In the genomic region with DNA sequence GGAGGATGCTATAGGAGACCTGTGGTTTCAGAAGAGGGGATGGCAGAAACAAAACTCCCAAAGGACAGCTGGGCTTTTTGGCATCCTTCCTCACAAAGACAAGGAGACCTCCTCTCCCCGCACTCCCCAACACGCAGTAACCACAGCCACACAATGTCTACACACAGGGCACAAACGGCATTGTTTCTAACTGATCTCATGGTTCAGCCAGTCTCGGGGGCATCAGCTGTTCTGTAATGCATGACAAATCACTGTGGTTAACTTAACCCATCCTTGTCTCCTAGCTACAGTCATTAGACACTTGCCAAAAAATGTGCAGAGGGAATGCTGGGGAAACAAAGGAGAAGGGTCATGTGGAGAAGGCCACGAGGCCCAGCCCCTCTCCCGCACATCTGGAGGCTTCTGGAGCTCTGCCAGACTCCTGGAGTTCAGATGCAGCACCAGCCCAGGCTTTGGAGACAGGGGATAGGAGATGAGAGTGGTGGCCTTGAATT, we compare ENCODE assay signal across 8 cellular contexts. TPM values are rescaled to one million over a fixed set of nuclear protein-coding genes. Genes with fewer than 3 reads are reported as not detected.
DNase-seq lines count a peak whose midpoint lies in the region; ATAC-seq and TF ChIP-seq lines count a peak whose summit lies in the region.

No MANE protein-coding gene starts in this region.

- peak; percentile 39 for ATAC-seq in activated CD4-positive, alpha-beta T cell treated with anti-CD3 and anti-CD28 coated beads for 36 hours
- ATAC-seq in left ventricle myocardium superior = peak; percentile 67

- DNase-seq in activated CD4-positive, alpha-beta T cell treated with anti-CD3 and anti-CD28 coated beads for 36 hours = no peak
- DNase-seq in activated CD4-positive, alpha-beta T cell treated with anti-CD3 and anti-CD28 coated beads, Interleukin-2, amount 50 U/mL, for 4 hours = no peak
- DNase-seq in T1000 (lab: John Stamatoyannopoulos, UW) (peak; percentile 78), left ventricle myocardium superior (no peak), superior temporal gyrus (ENCODE audit: extremely low spot score) (peak; percentile 95), NOMO-1 (lab: John Stamatoyannopoulos, UW; ENCODE audit: unreplicated experiment in 2 of 2) (no peak), GM10248 (ENCODE audit: extremely low spot score) (no peak), GM13977 (ENCODE audit: low spot score) (no peak)

- H3K4me3 Mint-ChIP-seq in activated CD4-positive, alpha-beta T cell treated with anti-CD3 and anti-CD28 coated beads for 36 hours = no peak overlapping the region

- in situ Hi-C loops in GM13977 (cut with MboI; ENCODE audit: low pct_unique_long_range_greater_than_20kb, low sequenced_read_pairs, unreplicated experiment) = no loop called here

- H3K9me3 Mint-ChIP-seq in activated CD4-positive, alpha-beta T cell treated with anti-CD3 and anti-CD28 coated beads for 36 hours (ENCODE audit: low read depth) = peaks cover 5% of the 10 kb centered on the region

- intact Hi-C loops in activated CD4-positive, alpha-beta T cell treated with anti-CD3 and anti-CD28 coated beads for 36 hours (cut with DNase I, micrococcal nuclease) = no loop called here
- intact Hi-C loops in left ventricle myocardium superior (cut with micrococcal nuclease) = no loop called here

- no peaks in the 10 kb centered on the region for H3K4me1 Mint-ChIP-seq in activated CD4-positive, alpha-beta T cell treated with anti-CD3 and anti-CD28 coated beads for 36 hours

- peaks cover 15% of the 10 kb centered on the region for H3K27me3 Mint-ChIP-seq in activated CD4-positive, alpha-beta T cell treated with anti-CD3 and anti-CD28 coated beads for 36 hours

- POLR2A ChIA-PET in activated CD4-positive, alpha-beta T cell treated with anti-CD3 and anti-CD28 coated beads for 36 hours (lab: Charles Lee) = interaction anchor here (0.8 kb wide), 1 partner anchor 494 kb away, joined by 4 read pairs; no protein-coding TSS in a partner anchor
- POLR2A ChIA-PET in GM10248 (lab: Yijun Ruan, JAX) = no interaction called here

- H3K36me3 Mint-ChIP-seq in activated CD4-positive, alpha-beta T cell treated with anti-CD3 and anti-CD28 coated beads for 36 hours (ENCODE audit: low read depth) = no peaks in the 10 kb centered on the region

- H3K27ac Mint-ChIP-seq in activated CD4-positive, alpha-beta T cell treated with anti-CD3 and anti-CD28 coated beads for 36 hours = no peak overlapping the region

- CTCF ChIA-PET in activated CD4-positive, alpha-beta T cell treated with anti-CD3 and anti-CD28 coated beads for 36 hours (lab: Charles Lee) = no interaction called here
- CTCF ChIA-PET in GM10248 (lab: Yijun Ruan, JAX) = interaction anchor here (1.1 to 2.2 kb wide), 2 partner anchors 13 to 20 kb away, joined by 3 to 6 read pairs; no protein-coding TSS in a partner anchor

- no peak for TF ChIP-seq CTCF in GM10248 (IDR thresholded peaks at IDR 0.05; ENCODE audit: control extremely low read depth, extremely low read depth, low read depth, missing control alignments)
- TF ChIP-seq CTCF in GM13977 (IDR thresholded peaks at IDR 0.05; ENCODE audit: extremely low read depth, insufficient read depth, missing control alignments) = no peak

RNA-seq across cellular contexts. Expression of gene ADAMTS14, which starts 7.6 kb away (rescaled TPM):
- total RNA-seq in activated CD4-positive, alpha-beta T cell treated with anti-CD3 and anti-CD28 coated beads for 36 hours = not detected
- 0.10 TPM for total RNA-seq in left ventricle myocardium superior

Comparison
In these comparisons a context has a peak if more than half of its experiments do, and no peak if none do; other contexts are left out.
1. DNase-seq: peak in T1000 (single experiment) and superior temporal gyrus (single experiment); none in activated CD4-positive, alpha-beta T cell treated with anti-CD3 and anti-CD28 coated beads for 36 hours (single experiment), activated CD4-positive, alpha-beta T cell treated with anti-CD3 and anti-CD28 coated beads, Interleukin-2, amount 50 U/mL, for 4 hours (0 of 2), left ventricle myocardium superior (single experiment), NOMO-1 (0 of 2), GM10248 (single experiment) and GM13977 (single experiment).